20 cellular contexts compared by ENCODE assay signal in genomic region chr1:114196992-114197907, GRCh38. TPM values are rescaled to one million over a fixed set of nuclear protein-coding genes. Genes with fewer than 3 reads are reported as not detected.
DNase-seq lines count a peak whose midpoint lies in the region; ATAC-seq and TF ChIP-seq lines count a peak whose summit lies in the region.
"Had no signal": no experiment of that assay in that cellular context is flagged by ENCODE, and none has a peak within 500 bp of the region (broad histone marks: within the 10 kb centered on the region; RNA-seq: fewer than 3 reads in every experiment).

No MANE protein-coding gene starts in this region.

- peaks cover 7% of the 10 kb centered on the region for H3K9me3 ChIP-seq in A673 (ENCODE audit: low read depth, low read length, poor library complexity, severe bottlenecking)
- H3K9me3 ChIP-seq: A549, HAP-1 had no signal

- BruUV-seq in A673 (replicated peaks; lab: Mats Ljungman, UMichigan), result no TSS peak

- H3K27me3 ChIP-seq in A673 (replicated peaks; ENCODE audit: insufficient read depth, low read depth, low read length, poor library complexity) (no peaks in the 10 kb centered on the region), H7 (ENCODE audit: control insufficient read depth, insufficient read depth, low read length) (peaks cover 3% of the 10 kb centered on the region; the same call in 1 of the 2 replicates)

- CTCF ChIA-PET in A673 (lab: Charles Lee), result interaction anchor here (1.1 to 1.4 kb wide), 5 partner anchors 44 to 347 kb away, joined by 3 to 8 read pairs (median 4); partner anchors contain the start of genes OLFML3 and SYT6
- CTCF ChIA-PET in WTC11 (lab: Charles Lee), result interaction anchor here (2.0 kb wide), 1 partner anchor 218 kb away, joined by 8 read pairs; the partner anchor contains the start of gene OLFML3

- no peak overlapping the region for H3K4me3 Mint-ChIP-seq in WTC11
- H3K4me3 Mint-ChIP-seq: CD4-positive, alpha-beta memory T cell had no signal

- no peak for TF ChIP-seq CTCF in A673 (conservative IDR thresholded peaks at IDR 0.05; ENCODE audit: low read depth, low read length)
- no peak for TF ChIP-seq CTCF in WTC11 (IDR thresholded peaks at IDR 0.05)

- H3K4me1 ChIP-seq in A673 (ENCODE audit: insufficient read depth, low read length, poor library complexity, severe bottlenecking), result peaks cover 63% of the 10 kb centered on the region
- H3K4me1 ChIP-seq: A549, HAP-1 had no signal

- peaks cover 5% of the 10 kb centered on the region; the same call in 1 of the 2 replicates for H3K9me3 Mint-ChIP-seq in WTC11

- no peaks in the 10 kb centered on the region for H3K36me3 Mint-ChIP-seq in WTC11
- H3K36me3 Mint-ChIP-seq: CD4-positive, alpha-beta memory T cell had no signal

- peaks cover 12% of the 10 kb centered on the region for H3K4me1 Mint-ChIP-seq in WTC11

- H3K27me3 Mint-ChIP-seq in WTC11 (ENCODE audit: low read depth), result peaks cover 88% of the 10 kb centered on the region

- peak overlapping the region; percentile 99 for H3K27ac ChIP-seq in A673 (ENCODE audit: low read depth, low read length, poor library complexity, severe bottlenecking)
- H3K27ac ChIP-seq: A549 had no signal

- no peaks in the 10 kb centered on the region for H3K36me3 ChIP-seq in A673 (ENCODE audit: insufficient read depth, low read length, poor library complexity, severe bottlenecking)
- H3K36me3 ChIP-seq in H7 (replicated peaks; ENCODE audit: control insufficient read depth, insufficient read depth, low read length), result no peaks in the 10 kb centered on the region
- H3K36me3 ChIP-seq: HAP-1 had no signal

- POLR2A ChIA-PET in A673 (lab: Charles Lee; ENCODE audit: low non-redundant PET) (interaction anchor here (0.6 to 1.1 kb wide), 6 partner anchors 46 to 684 kb away, joined by 3 to 6 read pairs (median 4); partner anchors contain the start of gene OLFML3), WTC11 (lab: Charles Lee) (no interaction called here)

- intact Hi-C loops in A673 (cut with micrococcal nuclease; ENCODE audit: unreplicated experiment), result loop anchor here (1.0 to 2.0 kb wide), 4 partner anchors 44 to 347 kb away; partner anchors contain the start of genes OLFML3 and SYT6
- intact Hi-C loops in Right ventricle myocardium inferior (cut with DNase I), result loop anchor here (5.0 kb wide), 1 partner anchor 40 kb away; no protein-coding TSS in a partner anchor

- no peak overlapping the region for H3K27ac Mint-ChIP-seq in WTC11
- H3K27ac Mint-ChIP-seq: CD4-positive, alpha-beta memory T cell had no signal

- peak; percentile 96 for DNase-seq in A673 (ENCODE audit: low spot score)
- DNase-seq in H7, result peak; percentile 22
- DNase-seq in WTC11 (ENCODE audit: low spot score), result no peak
- DNase-seq in iPS-NIHi11 (ENCODE audit: low spot score), result peak; percentile 19
- no peak for DNase-seq in GOT3 (lab: John Stamatoyannopoulos, UW)
- no peak for DNase-seq in Right ventricle myocardium inferior (ENCODE audit: missing footprints)
- DNase-seq: 8988T; C1 segment of cervical spinal cord; Calu3; CD4-positive, alpha-beta memory T cell; COR-L47; DMS53; DMS79 treated with DMSO at 0.1 percent for 48 hours; GF-D8 had no signal

- ATAC-seq in WTC11 (peak; percentile 64), HG02970 (IDR thresholded peaks at IDR 0.05; ENCODE audit: low FRiP score, unreplicated experiment) (no peak), Right ventricle myocardium inferior (no peak)
- ATAC-seq: A549 had no signal

- H3K4me3 ChIP-seq in A673 (ENCODE audit: low read depth, low read length, poor library complexity, severe bottlenecking) (no peak overlapping the region), H7 (ENCODE audit: insufficient read depth, low read depth, low read length) (no peak overlapping the region)
- H3K4me3 ChIP-seq: A549, HAP-1 had no signal

TF ChIP-seq in WTC11, 78 proteins besides CTCF, POLR2A, EP300 and RAD21 (continues in another document):
- TF ChIP-seq JUN (CRISPR knock-in tag; IDR thresholded peaks at IDR 0.05) (no peak), TCF7 (CRISPR knock-in tag; IDR thresholded peaks at IDR 0.05; ENCODE audit: low read depth) (no peak), ETV6 (CRISPR knock-in tag; IDR thresholded peaks at IDR 0.05) (no peak), ZNF671 (CRISPR knock-in tag; IDR thresholded peaks at IDR 0.05) (no peak), GABPB1 (CRISPR knock-in tag; IDR thresholded peaks at IDR 0.05) (no peak), ARID4B (CRISPR knock-in tag; IDR thresholded peaks at IDR 0.05; ENCODE audit: borderline replicate concordance) (no peak), ATF6 (CRISPR knock-in tag; IDR thresholded peaks at IDR 0.05) (no peak), RELA (CRISPR knock-in tag; IDR thresholded peaks at IDR 0.05; ENCODE audit: borderline replicate concordance) (no peak), USF2 (CRISPR knock-in tag; IDR thresholded peaks at IDR 0.05) (no peak), CREB1 (CRISPR knock-in tag; IDR thresholded peaks at IDR 0.05) (no peak), CBFB (CRISPR knock-in tag; IDR thresholded peaks at IDR 0.05; ENCODE audit: low read depth) (no peak)
- TF ChIP-seq, protein P1, sequence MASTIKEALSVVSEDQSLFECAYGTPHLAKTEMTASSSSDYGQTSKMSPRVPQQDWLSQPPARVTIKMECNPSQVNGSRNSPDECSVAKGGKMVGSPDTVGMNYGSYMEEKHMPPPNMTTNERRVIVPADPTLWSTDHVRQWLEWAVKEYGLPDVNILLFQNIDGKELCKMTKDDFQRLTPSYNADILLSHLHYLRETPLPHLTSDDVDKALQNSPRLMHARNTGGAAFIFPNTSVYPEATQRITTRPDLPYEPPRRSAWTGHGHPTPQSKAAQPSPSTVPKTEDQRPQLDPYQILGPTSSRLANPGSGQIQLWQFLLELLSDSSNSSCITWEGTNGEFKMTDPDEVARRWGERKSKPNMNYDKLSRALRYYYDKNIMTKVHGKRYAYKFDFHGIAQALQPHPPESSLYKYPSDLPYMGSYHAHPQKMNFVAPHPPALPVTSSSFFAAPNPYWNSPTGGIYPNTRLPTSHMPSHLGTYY (CRISPR knock-in tag; IDR thresholded peaks at IDR 0.05), result no peak
- TF ChIP-seq, protein P2, sequence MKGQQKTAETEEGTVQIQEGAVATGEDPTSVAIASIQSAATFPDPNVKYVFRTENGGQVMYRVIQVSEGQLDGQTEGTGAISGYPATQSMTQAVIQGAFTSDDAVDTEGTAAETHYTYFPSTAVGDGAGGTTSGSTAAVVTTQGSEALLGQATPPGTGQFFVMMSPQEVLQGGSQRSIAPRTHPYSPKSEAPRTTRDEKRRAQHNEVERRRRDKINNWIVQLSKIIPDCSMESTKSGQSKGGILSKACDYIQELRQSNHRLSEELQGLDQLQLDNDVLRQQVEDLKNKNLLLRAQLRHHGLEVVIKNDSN (CRISPR knock-in tag; IDR thresholded peaks at IDR 0.05), result no peak

RNA-seq across cellular contexts. Expression of gene SYT6, which starts 43.6 kb away (rescaled TPM):
- total RNA-seq in A673 (2021), result 66.0 and 71.9 TPM in 2 replicates
- 41.6 and 69.8 TPM in 2 replicates for total RNA-seq in H7 (2014; rRNA removed; shearing (Covaris generic))
- 54.2 to 58.2 TPM (median 55.9 TPM) in 3 replicates for total RNA-seq in WTC11 (2021)
- total RNA-seq in Right ventricle myocardium inferior, result not detected
- total RNA-seq: Calu3; CD4-positive, alpha-beta memory T cell; Daoy; G401; H4 had no signal

Comparison
In these comparisons a context has a peak if more than half of its experiments do, and no peak if none do; other contexts are left out.
1. DNase-seq: peak in A673 (single experiment), H7 (single experiment) and iPS-NIHi11 (single experiment); none in WTC11 (single experiment), GOT3 (single experiment) and Right ventricle myocardium inferior (single experiment).
2. RNA of gene SYT6, which starts 43.6 kb away (total RNA-seq): 66.0 to 71.9 TPM in A673, 54.2 to 58.2 TPM in WTC11 and 41.6 to 69.8 TPM in H7; not detected in Right ventricle myocardium inferior (single experiment); every median in the first group is over 10 times any median in the second.